20 cellular contexts compared by ENCODE assay signal in genomic region chr2:169670215-169670651, GRCh38. TPM values are rescaled to one million over a fixed set of nuclear protein-coding genes. Genes with fewer than 3 reads are reported as not detected.
DNase-seq lines count a peak whose midpoint lies in the region; ATAC-seq and TF ChIP-seq lines count a peak whose summit lies in the region.
"Had no signal": no experiment of that assay in that cellular context is flagged by ENCODE, and none has a peak within 500 bp of the region (broad histone marks: within the 10 kb centered on the region; RNA-seq: fewer than 3 reads in every experiment).

No MANE protein-coding gene starts in this region.

- DNase-seq in A673 (ENCODE audit: low spot score) (peak; percentile 11), LHCN-M2 (ENCODE audit: low read depth) (peak; percentile 19), choroid plexus epithelial cell (ENCODE audit: low read depth) (peak; percentile 39), HK-2 (ENCODE audit: unreplicated experiment) (no peak), hypothalamus (lab: John Stamatoyannopoulos, UW) (no peak)
- DNase-seq in activated CD8-positive, alpha-beta memory T cell treated with anti-CD3 and anti-CD28 coated beads for 24 hours = no peak
- DNase-seq: activated B cell treated with CpG ODN at 0.5 μM for 24 hours; activated CD8-positive, alpha-beta memory T cell treated with anti-CD3 and anti-CD28 coated beads, Interleukin-2, amount 50 U/mL, for 48 hours; activated naive CD4-positive, alpha-beta T cell treated with anti-CD3 and anti-CD28 coated beads, Interleukin-2, amount 50 U/mL, for 16 hours; Caco-2; effector memory CD8-positive, alpha-beta T cell; Kasumi-1; NCI-H510A; retina; stimulated activated CD4-positive, alpha-beta T cell treated with anti-CD3 and anti-CD28 coated beads, Interleukin-2, amount 100 ng/mL, for 24 hours; thyroid gland had no signal

- H3K27me3 ChIP-seq in A673 (replicated peaks; ENCODE audit: insufficient read depth, low read depth, low read length, poor library complexity) = no peaks in the 10 kb centered on the region
- H3K27me3 ChIP-seq: cardiac muscle cell, thyroid gland had no signal

- no peak overlapping the region for H3K27ac ChIP-seq in A673 (ENCODE audit: low read depth, low read length, poor library complexity, severe bottlenecking)
- H3K27ac ChIP-seq: cardiac muscle cell, HL-60, thyroid gland had no signal

- ATAC-seq in GM19395 (IDR thresholded peaks at IDR 0.05; ENCODE audit: unreplicated experiment) = peak; percentile 74
- no peak for ATAC-seq in SK-N-SH treated with all-trans-retinoic acid at 6 μM for 48 hours
- ATAC-seq: effector memory CD8-positive, alpha-beta T cell had no signal

- H3K4me3 ChIP-seq in A673 (ENCODE audit: low read depth, low read length, poor library complexity, severe bottlenecking) (no peak overlapping the region), choroid plexus epithelial cell (ENCODE audit: low read depth, low read length) (no peak overlapping the region)
- H3K4me3 ChIP-seq: cardiac muscle cell, thyroid gland had no signal

- intact Hi-C loops in A673 (cut with micrococcal nuclease; ENCODE audit: unreplicated experiment) = no loop called here

- H3K36me3 ChIP-seq in A673 (ENCODE audit: insufficient read depth, low read length, poor library complexity, severe bottlenecking) = no peaks in the 10 kb centered on the region
- H3K36me3 ChIP-seq: cardiac muscle cell, thyroid gland had no signal

- no TSS peak for BruUV-seq in A673 (replicated peaks; lab: Mats Ljungman, UMichigan)

- TF ChIP-seq CTCF in A673 (conservative IDR thresholded peaks at IDR 0.05; ENCODE audit: low read depth, low read length) = no peak
- TF ChIP-seq CTCF in choroid plexus epithelial cell (conservative IDR thresholded peaks at IDR 0.05; ENCODE audit: low read depth, low read length) = no peak

- no peaks in the 10 kb centered on the region for H3K4me1 ChIP-seq in A673 (ENCODE audit: insufficient read depth, low read length, poor library complexity, severe bottlenecking)
- H3K4me1 ChIP-seq: Caco-2, thyroid gland had no signal

- CTCF ChIA-PET in A673 (lab: Charles Lee) = no interaction called here

- no peaks in the 10 kb centered on the region for H3K9me3 ChIP-seq in A673 (ENCODE audit: low read depth, low read length, poor library complexity, severe bottlenecking)
- H3K9me3 ChIP-seq: Caco-2, thyroid gland had no signal

- POLR2A ChIA-PET in A673 (lab: Charles Lee; ENCODE audit: low non-redundant PET) = interaction anchor here (0.6 kb wide), 1 partner anchor 1469 kb away, joined by 4 read pairs; no protein-coding TSS in a partner anchor

TF ChIP-seq in SK-N-SH treated with all-trans-retinoic acid at 6 μM for 48 hours, 23 proteins besides CTCF, POLR2A, EP300 and RAD21:
- TF ChIP-seq TOX (CRISPR knock-in tag; IDR thresholded peaks at IDR 0.05; ENCODE audit: borderline replicate concordance) = no peak
- no peak for TF ChIP-seq ZNF8 (CRISPR knock-in tag; IDR thresholded peaks at IDR 0.05)
- TF ChIP-seq SNAI2 (CRISPR knock-in tag; IDR thresholded peaks at IDR 0.05) = no peak
- TF ChIP-seq CSDC2 (CRISPR knock-in tag; IDR thresholded peaks at IDR 0.05) = no peak
- no peak for TF ChIP-seq POU6F1 (CRISPR knock-in tag; IDR thresholded peaks at IDR 0.05; ENCODE audit: borderline replicate concordance, low read depth)
- TF ChIP-seq, protein P1, sequence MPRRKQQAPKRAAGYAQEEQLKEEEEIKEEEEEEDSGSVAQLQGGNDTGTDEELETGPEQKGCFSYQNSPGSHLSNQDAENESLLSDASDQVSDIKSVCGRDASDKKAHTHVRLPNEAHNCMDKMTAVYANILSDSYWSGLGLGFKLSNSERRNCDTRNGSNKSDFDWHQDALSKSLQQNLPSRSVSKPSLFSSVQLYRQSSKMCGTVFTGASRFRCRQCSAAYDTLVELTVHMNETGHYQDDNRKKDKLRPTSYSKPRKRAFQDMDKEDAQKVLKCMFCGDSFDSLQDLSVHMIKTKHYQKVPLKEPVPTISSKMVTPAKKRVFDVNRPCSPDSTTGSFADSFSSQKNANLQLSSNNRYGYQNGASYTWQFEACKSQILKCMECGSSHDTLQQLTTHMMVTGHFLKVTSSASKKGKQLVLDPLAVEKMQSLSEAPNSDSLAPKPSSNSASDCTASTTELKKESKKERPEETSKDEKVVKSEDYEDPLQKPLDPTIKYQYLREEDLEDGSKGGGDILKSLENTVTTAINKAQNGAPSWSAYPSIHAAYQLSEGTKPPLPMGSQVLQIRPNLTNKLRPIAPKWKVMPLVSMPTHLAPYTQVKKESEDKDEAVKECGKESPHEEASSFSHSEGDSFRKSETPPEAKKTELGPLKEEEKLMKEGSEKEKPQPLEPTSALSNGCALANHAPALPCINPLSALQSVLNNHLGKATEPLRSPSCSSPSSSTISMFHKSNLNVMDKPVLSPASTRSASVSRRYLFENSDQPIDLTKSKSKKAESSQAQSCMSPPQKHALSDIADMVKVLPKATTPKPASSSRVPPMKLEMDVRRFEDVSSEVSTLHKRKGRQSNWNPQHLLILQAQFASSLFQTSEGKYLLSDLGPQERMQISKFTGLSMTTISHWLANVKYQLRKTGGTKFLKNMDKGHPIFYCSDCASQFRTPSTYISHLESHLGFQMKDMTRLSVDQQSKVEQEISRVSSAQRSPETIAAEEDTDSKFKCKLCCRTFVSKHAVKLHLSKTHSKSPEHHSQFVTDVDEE (CRISPR knock-in tag; IDR thresholded peaks at IDR 0.05) = no peak
- no peak for TF ChIP-seq PPARA (CRISPR knock-in tag; IDR thresholded peaks at IDR 0.05; ENCODE audit: borderline replicate concordance)
- TF ChIP-seq CSRNP3 (CRISPR knock-in tag; IDR thresholded peaks at IDR 0.05) = no peak
- TF ChIP-seq GLIS3 (CRISPR knock-in tag; IDR thresholded peaks at IDR 0.05) = no peak
- TF ChIP-seq BACH2 (CRISPR knock-in tag; IDR thresholded peaks at IDR 0.05; ENCODE audit: borderline replicate concordance) = no peak
- no peak for TF ChIP-seq ZFP3 (CRISPR knock-in tag; IDR thresholded peaks at IDR 0.05)
- TF ChIP-seq PATZ1 (CRISPR knock-in tag; IDR thresholded peaks at IDR 0.05; ENCODE audit: borderline replicate concordance) = no peak
- TF ChIP-seq ARNTL (CRISPR knock-in tag; IDR thresholded peaks at IDR 0.05; ENCODE audit: borderline replicate concordance, low read depth) = no peak
- no peak for TF ChIP-seq ZC3H10 (CRISPR knock-in tag; IDR thresholded peaks at IDR 0.05)
- TF ChIP-seq ZNF70 (CRISPR knock-in tag; IDR thresholded peaks at IDR 0.05) = no peak
TF ChIP-seq in SK-N-SH treated with all-trans-retinoic acid at 6 μM for 48 hours: peak in this region for 0.

RNA-seq across cellular contexts. Expression of gene CFAP210, which starts 24.0 kb away (rescaled TPM):
- total RNA-seq in A673 (2021) (0.37 and 0.83 TPM in 2 replicates), LHCN-M2 (2014; rRNA removed) (not detected in 2 replicates)
- not detected for polyA plus RNA-seq in LHCN-M2 (2012)
- total RNA-seq: activated B cell treated with CpG ODN at 0.5 μM for 24 hours, Caco-2, cardiac muscle cell had no signal

RNA-seq across cellular contexts. Expression of gene PHOSPHO2, which starts 24.0 kb away (rescaled TPM):
- total RNA-seq in A673 (2021) (6.9 TPM in 2 replicates), LHCN-M2 (2014; rRNA removed) (2.1 TPM in 2 replicates)
- 1.4 TPM for polyA plus RNA-seq in LHCN-M2 (2012)

Comparison
In these comparisons a context has a peak if more than half of its experiments do, and no peak if none do; other contexts are left out.
1. DNase-seq: peak in A673 (single experiment), LHCN-M2 (single experiment) and choroid plexus epithelial cell (single experiment); none in HK-2 (single experiment), hypothalamus (0 of 51) and activated CD8-positive, alpha-beta memory T cell treated with anti-CD3 and anti-CD28 coated beads for 24 hours (single experiment).